Comparison of ENCODE assay signal across 1 cellular context in the genomic region with DNA sequence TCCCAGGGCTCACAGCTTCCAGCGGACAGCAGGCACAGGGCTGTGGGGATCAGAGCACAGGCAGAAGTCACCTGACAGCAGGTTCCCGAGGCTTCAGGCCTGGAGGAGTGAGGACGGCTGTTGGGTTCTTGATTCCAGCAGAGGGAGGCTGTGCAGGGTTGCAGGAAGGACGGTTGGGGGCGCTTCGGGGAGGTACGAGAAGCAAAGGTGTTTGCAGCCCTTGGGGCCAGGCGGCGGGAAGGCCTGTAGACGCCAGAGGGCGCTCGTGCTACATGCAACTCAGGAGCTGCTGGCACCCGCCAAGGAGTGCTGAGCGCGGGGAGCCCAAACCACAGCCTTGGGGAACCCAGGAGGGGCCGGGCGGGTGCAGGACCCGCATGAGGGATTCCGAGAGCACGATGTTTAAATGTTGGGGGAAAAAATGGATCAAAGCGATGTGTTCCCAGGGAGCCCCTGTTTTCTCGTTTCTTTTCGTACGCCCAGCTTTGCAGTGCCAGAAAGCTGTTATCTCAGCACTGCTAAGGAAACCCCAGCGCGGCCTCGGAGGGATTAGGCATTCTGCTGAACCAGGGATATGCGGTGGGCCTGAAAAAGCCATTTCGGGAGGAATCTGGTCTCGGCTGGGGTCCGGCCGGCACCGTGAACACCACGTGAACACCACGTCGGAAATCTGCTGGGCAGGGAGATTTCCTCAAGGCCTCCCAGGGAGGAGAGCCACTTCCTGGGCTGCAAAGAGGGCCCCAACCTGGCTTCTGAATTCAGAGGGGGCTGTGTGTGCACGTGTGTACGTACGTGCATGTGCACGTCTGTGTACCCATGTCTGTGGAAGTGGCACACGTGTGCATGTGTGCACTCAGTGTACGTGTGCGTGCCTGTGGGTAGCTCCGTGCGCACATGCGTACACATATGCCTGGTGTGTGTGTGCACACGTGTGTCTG.
TF ChIP-seq lines count a peak whose summit lies in the region.

No MANE protein-coding gene starts in this region.

TF ChIP-seq in HepG2, 621 proteins besides CTCF, POLR2A, EP300 and RAD21 (continued from another document and continues in another):
- TF ChIP-seq, protein P1, sequence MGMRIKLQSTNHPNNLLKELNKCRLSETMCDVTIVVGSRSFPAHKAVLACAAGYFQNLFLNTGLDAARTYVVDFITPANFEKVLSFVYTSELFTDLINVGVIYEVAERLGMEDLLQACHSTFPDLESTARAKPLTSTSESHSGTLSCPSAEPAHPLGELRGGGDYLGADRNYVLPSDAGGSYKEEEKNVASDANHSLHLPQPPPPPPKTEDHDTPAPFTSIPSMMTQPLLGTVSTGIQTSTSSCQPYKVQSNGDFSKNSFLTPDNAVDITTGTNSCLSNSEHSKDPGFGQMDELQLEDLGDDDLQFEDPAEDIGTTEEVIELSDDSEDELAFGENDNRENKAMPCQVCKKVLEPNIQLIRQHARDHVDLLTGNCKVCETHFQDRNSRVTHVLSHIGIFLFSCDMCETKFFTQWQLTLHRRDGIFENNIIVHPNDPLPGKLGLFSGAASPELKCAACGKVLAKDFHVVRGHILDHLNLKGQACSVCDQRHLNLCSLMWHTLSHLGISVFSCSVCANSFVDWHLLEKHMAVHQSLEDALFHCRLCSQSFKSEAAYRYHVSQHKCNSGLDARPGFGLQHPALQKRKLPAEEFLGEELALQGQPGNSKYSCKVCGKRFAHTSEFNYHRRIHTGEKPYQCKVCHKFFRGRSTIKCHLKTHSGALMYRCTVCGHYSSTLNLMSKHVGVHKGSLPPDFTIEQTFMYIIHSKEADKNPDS (CRISPR knock-in tag; IDR thresholded peaks at IDR 0.05): 0 out of 2 replicates have a peak, but pooled peaks have one; percentile 46
- no peak for TF ChIP-seq ZNF777 (CRISPR knock-in tag; IDR thresholded peaks at IDR 0.05)
- TF ChIP-seq SIN3A (IDR thresholded peaks at IDR 0.05; ENCODE audit: borderline replicate concordance, low read depth, low read length): no peak
- TF ChIP-seq, protein P2, sequence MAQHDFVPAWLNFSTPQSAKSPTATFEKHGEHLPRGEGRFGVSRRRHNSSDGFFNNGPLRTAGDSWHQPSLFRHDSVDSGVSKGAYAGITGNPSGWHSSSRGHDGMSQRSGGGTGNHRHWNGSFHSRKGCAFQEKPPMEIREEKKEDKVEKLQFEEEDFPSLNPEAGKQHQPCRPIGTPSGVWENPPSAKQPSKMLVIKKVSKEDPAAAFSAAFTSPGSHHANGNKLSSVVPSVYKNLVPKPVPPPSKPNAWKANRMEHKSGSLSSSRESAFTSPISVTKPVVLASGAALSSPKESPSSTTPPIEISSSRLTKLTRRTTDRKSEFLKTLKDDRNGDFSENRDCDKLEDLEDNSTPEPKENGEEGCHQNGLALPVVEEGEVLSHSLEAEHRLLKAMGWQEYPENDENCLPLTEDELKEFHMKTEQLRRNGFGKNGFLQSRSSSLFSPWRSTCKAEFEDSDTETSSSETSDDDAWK (CRISPR knock-in tag; IDR thresholded peaks at IDR 0.05): no peak
- no peak for TF ChIP-seq FOXM1 (CRISPR knock-in tag; IDR thresholded peaks at IDR 0.05)
- no peak for TF ChIP-seq NCOR1 (IDR thresholded peaks at IDR 0.05; ENCODE audit: borderline replicate concordance, low read length)
- no peak for TF ChIP-seq PRPF4 (IDR thresholded peaks at IDR 0.05; ENCODE audit: low read depth, low read length, poor library complexity, severe bottlenecking)
- TF ChIP-seq HNF4G (IDR thresholded peaks at IDR 0.05; ENCODE audit: borderline replicate concordance, low read depth, low read length): no peak
- no peak for TF ChIP-seq HNF4G (CRISPR knock-in tag; IDR thresholded peaks at IDR 0.05; ENCODE audit: borderline replicate concordance, low read depth)
- TF ChIP-seq XRCC5 (optimal IDR thresholded peaks at IDR 0.05; ENCODE audit: low read length): peak; percentile 91
- TF ChIP-seq ARNTL (CRISPR knock-in tag; IDR thresholded peaks at IDR 0.05): peak; percentile 59; the same call in 1 of the 2 replicates
- no peak for TF ChIP-seq CENPX (CRISPR knock-in tag; IDR thresholded peaks at IDR 0.05)
- no peak for TF ChIP-seq ZNF468 (CRISPR knock-in tag; IDR thresholded peaks at IDR 0.05)
- TF ChIP-seq ERF (CRISPR knock-in tag; IDR thresholded peaks at IDR 0.05): peak; percentile 76
- TF ChIP-seq HDAC2 (CRISPR knock-in tag; IDR thresholded peaks at IDR 0.05): peak; percentile 44; the same call in 1 of the 2 replicates
- TF ChIP-seq MATR3 (CRISPR knock-in tag; IDR thresholded peaks at IDR 0.05): no peak
- 0 out of 2 replicates have a peak, but pooled peaks have one; percentile 55 for TF ChIP-seq KAT7 (CRISPR knock-in tag; IDR thresholded peaks at IDR 0.05; ENCODE audit: borderline replicate concordance)
- 0 out of 2 replicates have a peak, but pooled peaks have one; percentile 25 for TF ChIP-seq CBX5 (CRISPR knock-in tag; IDR thresholded peaks at IDR 0.05; ENCODE audit: borderline replicate concordance)
- TF ChIP-seq MTF2 (CRISPR knock-in tag; IDR thresholded peaks at IDR 0.05; ENCODE audit: borderline replicate concordance): peak; percentile 79; the same call in 1 of the 2 replicates
- no peak for TF ChIP-seq PPARG (CRISPR knock-in tag; conservative IDR thresholded peaks at IDR 0.05)
- TF ChIP-seq TARDBP (CRISPR knock-in tag; IDR thresholded peaks at IDR 0.05): no peak
- no peak for TF ChIP-seq ATRX (CRISPR knock-in tag; IDR thresholded peaks at IDR 0.05; ENCODE audit: borderline replicate concordance)
- TF ChIP-seq MED13 (CRISPR knock-in tag; IDR thresholded peaks at IDR 0.05): no peak
- TF ChIP-seq FOSL1 (CRISPR knock-in tag; IDR thresholded peaks at IDR 0.05; ENCODE audit: borderline replicate concordance): no peak
- peak; percentile 32; the same call in 1 of the 2 replicates for TF ChIP-seq PAX8 (CRISPR knock-in tag; IDR thresholded peaks at IDR 0.05; ENCODE audit: borderline replicate concordance)
- 0 out of 2 replicates have a peak, but pooled peaks have one; percentile 21 for TF ChIP-seq IRX3 (CRISPR knock-in tag; IDR thresholded peaks at IDR 0.05; ENCODE audit: borderline replicate concordance, low read depth)
- no peak for TF ChIP-seq NR1H2 (CRISPR knock-in tag; IDR thresholded peaks at IDR 0.05; ENCODE audit: borderline replicate concordance, low read depth)
- TF ChIP-seq ZNF350 (CRISPR knock-in tag; IDR thresholded peaks at IDR 0.05; ENCODE audit: borderline replicate concordance, low read depth): no peak
- TF ChIP-seq, protein P3, sequence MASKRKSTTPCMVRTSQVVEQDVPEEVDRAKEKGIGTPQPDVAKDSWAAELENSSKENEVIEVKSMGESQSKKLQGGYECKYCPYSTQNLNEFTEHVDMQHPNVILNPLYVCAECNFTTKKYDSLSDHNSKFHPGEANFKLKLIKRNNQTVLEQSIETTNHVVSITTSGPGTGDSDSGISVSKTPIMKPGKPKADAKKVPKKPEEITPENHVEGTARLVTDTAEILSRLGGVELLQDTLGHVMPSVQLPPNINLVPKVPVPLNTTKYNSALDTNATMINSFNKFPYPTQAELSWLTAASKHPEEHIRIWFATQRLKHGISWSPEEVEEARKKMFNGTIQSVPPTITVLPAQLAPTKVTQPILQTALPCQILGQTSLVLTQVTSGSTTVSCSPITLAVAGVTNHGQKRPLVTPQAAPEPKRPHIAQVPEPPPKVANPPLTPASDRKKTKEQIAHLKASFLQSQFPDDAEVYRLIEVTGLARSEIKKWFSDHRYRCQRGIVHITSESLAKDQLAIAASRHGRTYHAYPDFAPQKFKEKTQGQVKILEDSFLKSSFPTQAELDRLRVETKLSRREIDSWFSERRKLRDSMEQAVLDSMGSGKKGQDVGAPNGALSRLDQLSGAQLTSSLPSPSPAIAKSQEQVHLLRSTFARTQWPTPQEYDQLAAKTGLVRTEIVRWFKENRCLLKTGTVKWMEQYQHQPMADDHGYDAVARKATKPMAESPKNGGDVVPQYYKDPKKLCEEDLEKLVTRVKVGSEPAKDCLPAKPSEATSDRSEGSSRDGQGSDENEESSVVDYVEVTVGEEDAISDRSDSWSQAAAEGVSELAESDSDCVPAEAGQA (IDR thresholded peaks at IDR 0.05; ENCODE audit: low read depth): no peak
- TF ChIP-seq, protein P3 (CRISPR knock-in tag; IDR thresholded peaks at IDR 0.05; ENCODE audit: borderline replicate concordance): no peak
- peak; percentile 68 for TF ChIP-seq ZNF556 (CRISPR knock-in tag; IDR thresholded peaks at IDR 0.05; ENCODE audit: borderline replicate concordance)
- TF ChIP-seq, protein P4, sequence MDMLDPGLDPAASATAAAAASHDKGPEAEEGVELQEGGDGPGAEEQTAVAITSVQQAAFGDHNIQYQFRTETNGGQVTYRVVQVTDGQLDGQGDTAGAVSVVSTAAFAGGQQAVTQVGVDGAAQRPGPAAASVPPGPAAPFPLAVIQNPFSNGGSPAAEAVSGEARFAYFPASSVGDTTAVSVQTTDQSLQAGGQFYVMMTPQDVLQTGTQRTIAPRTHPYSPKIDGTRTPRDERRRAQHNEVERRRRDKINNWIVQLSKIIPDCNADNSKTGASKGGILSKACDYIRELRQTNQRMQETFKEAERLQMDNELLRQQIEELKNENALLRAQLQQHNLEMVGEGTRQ (IDR thresholded peaks at IDR 0.05; ENCODE audit: low read depth, low read length): no peak
- TF ChIP-seq, protein P4 (CRISPR knock-in tag; IDR thresholded peaks at IDR 0.05; ENCODE audit: borderline replicate concordance): no peak
- no peak for TF ChIP-seq HMG20B (CRISPR knock-in tag; conservative IDR thresholded peaks at IDR 0.05)
- peak; percentile 84; the same call in 1 of the 2 replicates for TF ChIP-seq GTF3A (CRISPR knock-in tag; conservative IDR thresholded peaks at IDR 0.05)
- no peak for TF ChIP-seq POLR2G (IDR thresholded peaks at IDR 0.05; ENCODE audit: low read depth, low read length)
- TF ChIP-seq ZFP36L2 (CRISPR knock-in tag; IDR thresholded peaks at IDR 0.05): 0 out of 2 replicates have a peak, but pooled peaks have one; percentile 44
- TF ChIP-seq, protein P5, sequence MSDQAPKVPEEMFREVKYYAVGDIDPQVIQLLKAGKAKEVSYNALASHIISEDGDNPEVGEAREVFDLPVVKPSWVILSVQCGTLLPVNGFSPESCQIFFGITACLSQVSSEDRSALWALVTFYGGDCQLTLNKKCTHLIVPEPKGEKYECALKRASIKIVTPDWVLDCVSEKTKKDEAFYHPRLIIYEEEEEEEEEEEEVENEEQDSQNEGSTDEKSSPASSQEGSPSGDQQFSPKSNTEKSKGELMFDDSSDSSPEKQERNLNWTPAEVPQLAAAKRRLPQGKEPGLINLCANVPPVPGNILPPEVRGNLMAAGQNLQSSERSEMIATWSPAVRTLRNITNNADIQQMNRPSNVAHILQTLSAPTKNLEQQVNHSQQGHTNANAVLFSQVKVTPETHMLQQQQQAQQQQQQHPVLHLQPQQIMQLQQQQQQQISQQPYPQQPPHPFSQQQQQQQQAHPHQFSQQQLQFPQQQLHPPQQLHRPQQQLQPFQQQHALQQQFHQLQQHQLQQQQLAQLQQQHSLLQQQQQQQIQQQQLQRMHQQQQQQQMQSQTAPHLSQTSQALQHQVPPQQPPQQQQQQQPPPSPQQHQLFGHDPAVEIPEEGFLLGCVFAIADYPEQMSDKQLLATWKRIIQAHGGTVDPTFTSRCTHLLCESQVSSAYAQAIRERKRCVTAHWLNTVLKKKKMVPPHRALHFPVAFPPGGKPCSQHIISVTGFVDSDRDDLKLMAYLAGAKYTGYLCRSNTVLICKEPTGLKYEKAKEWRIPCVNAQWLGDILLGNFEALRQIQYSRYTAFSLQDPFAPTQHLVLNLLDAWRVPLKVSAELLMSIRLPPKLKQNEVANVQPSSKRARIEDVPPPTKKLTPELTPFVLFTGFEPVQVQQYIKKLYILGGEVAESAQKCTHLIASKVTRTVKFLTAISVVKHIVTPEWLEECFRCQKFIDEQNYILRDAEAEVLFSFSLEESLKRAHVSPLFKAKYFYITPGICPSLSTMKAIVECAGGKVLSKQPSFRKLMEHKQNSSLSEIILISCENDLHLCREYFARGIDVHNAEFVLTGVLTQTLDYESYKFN (CRISPR knock-in tag; conservative IDR thresholded peaks at IDR 0.05): 0 out of 2 replicates have a peak, but pooled peaks have one; percentile 15
- TF ChIP-seq ZNF605 (CRISPR knock-in tag; IDR thresholded peaks at IDR 0.05): 0 out of 2 replicates have a peak, but pooled peaks have one; percentile 45
- no peak for TF ChIP-seq MEF2D (CRISPR knock-in tag; IDR thresholded peaks at IDR 0.05)
- TF ChIP-seq ZNF253 (CRISPR knock-in tag; IDR thresholded peaks at IDR 0.05; ENCODE audit: borderline replicate concordance): 0 out of 2 replicates have a peak, but pooled peaks have one; percentile 18
- no peak for TF ChIP-seq TBL1XR1 (IDR thresholded peaks at IDR 0.05; ENCODE audit: borderline replicate concordance, low read length, partially characterized antibody)
- 0 out of 2 replicates have a peak, but pooled peaks have one; percentile 44 for TF ChIP-seq ZNF430 (CRISPR knock-in tag; IDR thresholded peaks at IDR 0.05)
- no peak for TF ChIP-seq PAF1 (CRISPR knock-in tag; IDR thresholded peaks at IDR 0.05)
- TF ChIP-seq ZNF34 (CRISPR knock-in tag; IDR thresholded peaks at IDR 0.05; ENCODE audit: borderline replicate concordance): peak; percentile 93
- TF ChIP-seq ZNF883 (CRISPR knock-in tag; IDR thresholded peaks at IDR 0.05; ENCODE audit: not compliant biosample characterization): peak; percentile 29
- no peak for TF ChIP-seq KLF9 (CRISPR knock-in tag; IDR thresholded peaks at IDR 0.05; ENCODE audit: low read depth)
- TF ChIP-seq FOXA3 (CRISPR knock-in tag; IDR thresholded peaks at IDR 0.05): no peak; the same call in 1 of the 2 replicates
- TF ChIP-seq, protein P6, sequence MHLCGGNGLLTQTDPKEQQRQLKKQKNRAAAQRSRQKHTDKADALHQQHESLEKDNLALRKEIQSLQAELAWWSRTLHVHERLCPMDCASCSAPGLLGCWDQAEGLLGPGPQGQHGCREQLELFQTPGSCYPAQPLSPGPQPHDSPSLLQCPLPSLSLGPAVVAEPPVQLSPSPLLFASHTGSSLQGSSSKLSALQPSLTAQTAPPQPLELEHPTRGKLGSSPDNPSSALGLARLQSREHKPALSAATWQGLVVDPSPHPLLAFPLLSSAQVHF (CRISPR knock-in tag; IDR thresholded peaks at IDR 0.05): no peak
